Comparison of ENCODE assay signal across 1 cellular context in genomic region chr18:6672909-6673308, GRCh38.
TF ChIP-seq lines count a peak whose summit lies in the region.

No MANE protein-coding gene starts in this region.

TF ChIP-seq in GM23338, 12 proteins besides CTCF, POLR2A, EP300 and RAD21 (continued from another document):
- TF ChIP-seq ZNF462 (CRISPR knock-in tag; IDR thresholded peaks at IDR 0.05) = no peak
- TF ChIP-seq EZH2 (IDR thresholded peaks at IDR 0.05; ENCODE audit: low read depth, unreplicated experiment) = no peak
- TF ChIP-seq ETS1 (IDR thresholded peaks at IDR 0.05) = no peak
- TF ChIP-seq STAT1 (IDR thresholded peaks at IDR 0.05; ENCODE audit: unreplicated experiment) = no peak
